ENCODE assay signal across 9 cellular contexts in genomic region chr5:107474724-107475489, GRCh38.
DNase-seq lines count a peak whose midpoint lies in the region; ATAC-seq, FAIRE-seq and TF ChIP-seq lines count a peak whose summit lies in the region.
"Had no signal": no experiment of that assay in that cellular context is flagged by ENCODE, and none has a peak within 500 bp of the region (broad histone marks: within the 10 kb centered on the region; RNA-seq: fewer than 3 reads in every experiment).

No MANE protein-coding gene starts in this region.

- H3K4me1 ChIP-seq in endothelial cell of umbilical vein (ENCODE audit: control insufficient read depth, extremely low read depth, insufficient read depth, low read length): peaks cover 57% of the 10 kb centered on the region

- no peaks in the 10 kb centered on the region for H3K36me3 Mint-ChIP-seq in activated T-cell treated with anti-CD3 and anti-CD28 coated beads, Interleukin-2, amount 50 U/mL, for 72 hours (ENCODE audit: insufficient read depth in 2 of 2)
- no peaks in the 10 kb centered on the region for H3K36me3 Mint-ChIP-seq in activated T-cell treated with anti-CD3 and anti-CD28 coated beads, Interleukin-2, amount 50 U/mL, for 24 hours (ENCODE audit: low read depth)
- no peaks in the 10 kb centered on the region for H3K36me3 Mint-ChIP-seq in type B pancreatic cell

- H3K27me3 Mint-ChIP-seq in activated T-cell treated with anti-CD3 and anti-CD28 coated beads, Interleukin-2, amount 50 U/mL, for 72 hours (ENCODE audit: low read depth): peaks cover 7% of the 10 kb centered on the region
- H3K27me3 Mint-ChIP-seq in activated T-cell treated with anti-CD3 and anti-CD28 coated beads, Interleukin-2, amount 50 U/mL, for 24 hours: peaks cover 7% of the 10 kb centered on the region
- no peaks in the 10 kb centered on the region for H3K27me3 Mint-ChIP-seq in type B pancreatic cell

- no peak for TF ChIP-seq CTCF in endothelial cell of umbilical vein (IDR thresholded peaks at IDR 0.05; ENCODE audit: extremely low read depth in 1 of 2, insufficient read depth in 1 of 2, low read depth in 1 of 2, low read length in 2 of 2)
- TF ChIP-seq CTCF in type B pancreatic cell (conservative IDR thresholded peaks at IDR 0.05): no peak

- no peak for TF ChIP-seq POLR2A in endothelial cell of umbilical vein (IDR thresholded peaks at IDR 0.05; ENCODE audit: low read depth, low read length)

- H3K9me1 ChIP-seq in endothelial cell of umbilical vein (replicated peaks; ENCODE audit: control insufficient read depth, extremely low read depth, insufficient read depth, low read length): no peaks in the 10 kb centered on the region

- CTCF ChIA-PET in endothelial cell of umbilical vein (lab: Charles Lee): interaction anchor here (0.7 to 2.6 kb wide), 3 partner anchors 98 to 227 kb away, joined by 3 to 8 read pairs (median 4); no protein-coding TSS in a partner anchor

- intact Hi-C loops in endothelial cell of umbilical vein (cut with micrococcal nuclease): loop anchor here (1.0 kb wide), 1 partner anchor 50 kb away; no protein-coding TSS in a partner anchor

- peak overlapping the region; percentile 93 for H3K27ac ChIP-seq in endothelial cell of umbilical vein (ENCODE audit: insufficient read depth, low read depth, low read length)

- no peaks in the 10 kb centered on the region for H3K9me3 Mint-ChIP-seq in activated T-cell treated with anti-CD3 and anti-CD28 coated beads, Interleukin-2, amount 50 U/mL, for 72 hours
- H3K9me3 Mint-ChIP-seq in activated T-cell treated with anti-CD3 and anti-CD28 coated beads, Interleukin-2, amount 50 U/mL, for 24 hours: no peaks in the 10 kb centered on the region
- no peaks in the 10 kb centered on the region for H3K9me3 Mint-ChIP-seq in type B pancreatic cell
- H3K9me3 Mint-ChIP-seq: activated CD4-positive, alpha-beta memory T cell treated with anti-CD3 and anti-CD28 coated beads, Interleukin-2, amount 10 ng/mL, durations not matched to agents 7 days and 5 days had no signal

- H3K9me3 ChIP-seq in endothelial cell of umbilical vein (replicated peaks; ENCODE audit: control insufficient read depth, insufficient read depth, low read length): no peaks in the 10 kb centered on the region

- peak overlapping the region; percentile 60 for H3K9ac ChIP-seq in endothelial cell of umbilical vein (replicated peaks; ENCODE audit: extremely low read depth, insufficient read depth, low read length)

- H4K20me1 ChIP-seq in endothelial cell of umbilical vein (replicated peaks; ENCODE audit: control insufficient read depth, extremely low read depth, insufficient read depth, low read length): no peaks in the 10 kb centered on the region

- H3K36me3 ChIP-seq in endothelial cell of umbilical vein (ENCODE audit: control insufficient read depth in 2 of 2, extremely low read depth in 1 of 2, insufficient read depth in 2 of 2, low read length in 2 of 2): no peaks in the 10 kb centered on the region

- H3K4me1 Mint-ChIP-seq in activated T-cell treated with anti-CD3 and anti-CD28 coated beads, Interleukin-2, amount 50 U/mL, for 72 hours (ENCODE audit: low read depth): peaks cover 7% of the 10 kb centered on the region
- H3K4me1 Mint-ChIP-seq in activated T-cell treated with anti-CD3 and anti-CD28 coated beads, Interleukin-2, amount 50 U/mL, for 24 hours (ENCODE audit: low read depth): peaks cover 5% of the 10 kb centered on the region
- H3K4me1 Mint-ChIP-seq in type B pancreatic cell (ENCODE audit: unreplicated experiment): peaks cover 42% of the 10 kb centered on the region

- H2AFZ ChIP-seq in endothelial cell of umbilical vein (ENCODE audit: low read depth, low read length): no peak overlapping the region

- ATAC-seq in activated T-cell treated with anti-CD3 and anti-CD28 coated beads, Interleukin-2, amount 50 U/mL, for 72 hours (replicated peaks in 1 of 2): peak; percentile 16 to 32
- peak; percentile 43 for ATAC-seq in HG03108 (IDR thresholded peaks at IDR 0.05; ENCODE audit: unreplicated experiment)

- H3K4me3 ChIP-seq in endothelial cell of umbilical vein (replicated peaks in 1 of 3; ENCODE audit: insufficient read depth in 1 of 3, low read depth in 1 of 3, low read length in 3 of 3): no peak overlapping the region

- peak overlapping the region; percentile 55 for H3K4me2 ChIP-seq in endothelial cell of umbilical vein (ENCODE audit: insufficient read depth, low read length)

- DNase-seq in activated T-cell treated with anti-CD3 and anti-CD28 coated beads, Interleukin-2, amount 50 U/mL, for 72 hours: no peak
- no peak for DNase-seq in activated T-cell treated with anti-CD3 and anti-CD28 coated beads, Interleukin-2, amount 50 U/mL, for 24 hours
- DNase-seq in endothelial cell of umbilical vein (ENCODE audit: low read depth, low spot score) (peak; percentile 67), type B pancreatic cell (ENCODE audit: extremely low spot score, unreplicated experiment) (no peak), NCI-H2029 (lab: John Stamatoyannopoulos, UW) (no peak), KG1 (lab: John Stamatoyannopoulos, UW) (no peak), NCI-H187 (lab: John Stamatoyannopoulos, UW) (no peak)
- DNase-seq: activated CD4-positive, alpha-beta memory T cell treated with anti-CD3 and anti-CD28 coated beads, Interleukin-2, amount 10 ng/mL, durations not matched to agents 7 days and 5 days had no signal

- H3K79me2 ChIP-seq in endothelial cell of umbilical vein (ENCODE audit: control insufficient read depth, insufficient read depth, low read length): peaks cover 2% of the 10 kb centered on the region

- dilution Hi-C loops in endothelial cell of umbilical vein (cut with MboI; ENCODE audit: extremely low pct_ligation_motif_present, low sequenced_read_pairs): no loop called here

- FAIRE-seq in endothelial cell of umbilical vein (lab: Jason Lieb, UNC): peak; percentile 79

- H3K27ac Mint-ChIP-seq in activated T-cell treated with anti-CD3 and anti-CD28 coated beads, Interleukin-2, amount 50 U/mL, for 72 hours: no peak overlapping the region
- H3K27ac Mint-ChIP-seq in activated T-cell treated with anti-CD3 and anti-CD28 coated beads, Interleukin-2, amount 50 U/mL, for 24 hours: no peak overlapping the region
- H3K27ac Mint-ChIP-seq in type B pancreatic cell: peak overlapping the region; percentile 59
- H3K27ac Mint-ChIP-seq: activated CD4-positive, alpha-beta memory T cell treated with anti-CD3 and anti-CD28 coated beads, Interleukin-2, amount 10 ng/mL, durations not matched to agents 7 days and 5 days had no signal

- TSS peak; percentile 40 for BruUV-seq in endothelial cell of umbilical vein (replicated peaks; lab: Mats Ljungman, UMichigan)

- no peaks in the 10 kb centered on the region for H3K27me3 ChIP-seq in endothelial cell of umbilical vein (ENCODE audit: control insufficient read depth in 2 of 2, insufficient read depth in 2 of 2, low read length in 2 of 2)

- POLR2A ChIA-PET in endothelial cell of umbilical vein (lab: Charles Lee): interaction anchor here (0.6 kb wide), 1 partner anchor 198 kb away, joined by 3 read pairs; no protein-coding TSS in a partner anchor

- no peak overlapping the region for H3K4me3 Mint-ChIP-seq in activated T-cell treated with anti-CD3 and anti-CD28 coated beads, Interleukin-2, amount 50 U/mL, for 72 hours
- H3K4me3 Mint-ChIP-seq in activated T-cell treated with anti-CD3 and anti-CD28 coated beads, Interleukin-2, amount 50 U/mL, for 24 hours: no peak overlapping the region
- no peak overlapping the region for H3K4me3 Mint-ChIP-seq in type B pancreatic cell
- H3K4me3 Mint-ChIP-seq: activated CD4-positive, alpha-beta memory T cell treated with anti-CD3 and anti-CD28 coated beads, Interleukin-2, amount 10 ng/mL, durations not matched to agents 7 days and 5 days had no signal

TF ChIP-seq in endothelial cell of umbilical vein, 7 proteins besides CTCF, POLR2A, EP300 and RAD21:
- TF ChIP-seq MYC (IDR thresholded peaks at IDR 0.05; ENCODE audit: low read depth, low read length): no peak
- TF ChIP-seq EZH2 (IDR thresholded peaks at IDR 0.05; ENCODE audit: borderline replicate concordance, low read depth, low read length, severe bottlenecking): no peak
- TF ChIP-seq FOS (IDR thresholded peaks at IDR 0.05; ENCODE audit: borderline replicate concordance, insufficient read depth, low read length): peak; percentile 64
- no peak for TF ChIP-seq MAX (IDR thresholded peaks at IDR 0.05; ENCODE audit: insufficient read depth, insufficient read length)
- peak; percentile 46 for TF ChIP-seq JUN (IDR thresholded peaks at IDR 0.05; ENCODE audit: borderline replicate concordance, insufficient read depth, insufficient read length, low read depth)
- TF ChIP-seq GATA2 (IDR thresholded peaks at IDR 0.05; ENCODE audit: insufficient read depth, insufficient read length, low read depth, low read length): no peak
- TF ChIP-seq POLR2AphosphoS5 (IDR thresholded peaks at IDR 0.05; ENCODE audit: insufficient read depth, low read depth, low read length): peak; percentile 28
